In the genomic region with DNA sequence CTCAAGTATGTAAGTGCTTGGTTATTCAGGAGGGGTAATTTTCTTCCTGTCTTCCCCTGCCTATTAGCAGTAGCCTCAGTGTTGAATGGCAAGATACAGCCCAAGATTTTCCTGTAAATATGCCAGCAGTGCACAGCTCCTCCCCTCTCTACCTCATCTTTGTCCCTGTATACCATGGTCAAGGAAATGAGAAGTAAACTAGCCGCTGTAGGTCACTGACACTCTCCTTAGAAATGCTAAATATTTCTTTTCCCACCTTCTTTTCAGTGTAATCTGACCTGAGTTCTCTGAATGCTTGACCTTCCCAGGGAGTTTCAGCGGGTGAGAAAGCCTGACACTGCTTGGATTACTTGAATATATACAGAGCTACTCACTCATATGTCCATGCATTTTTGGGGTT, we compare ENCODE assay signal across 1 cellular context.
TF ChIP-seq lines count a peak whose summit lies in the region.

No MANE protein-coding gene starts in this region.

TF ChIP-seq in GM12878, 131 proteins besides CTCF, POLR2A, EP300 and RAD21 (continued from another document):
- TF ChIP-seq, protein P1, sequence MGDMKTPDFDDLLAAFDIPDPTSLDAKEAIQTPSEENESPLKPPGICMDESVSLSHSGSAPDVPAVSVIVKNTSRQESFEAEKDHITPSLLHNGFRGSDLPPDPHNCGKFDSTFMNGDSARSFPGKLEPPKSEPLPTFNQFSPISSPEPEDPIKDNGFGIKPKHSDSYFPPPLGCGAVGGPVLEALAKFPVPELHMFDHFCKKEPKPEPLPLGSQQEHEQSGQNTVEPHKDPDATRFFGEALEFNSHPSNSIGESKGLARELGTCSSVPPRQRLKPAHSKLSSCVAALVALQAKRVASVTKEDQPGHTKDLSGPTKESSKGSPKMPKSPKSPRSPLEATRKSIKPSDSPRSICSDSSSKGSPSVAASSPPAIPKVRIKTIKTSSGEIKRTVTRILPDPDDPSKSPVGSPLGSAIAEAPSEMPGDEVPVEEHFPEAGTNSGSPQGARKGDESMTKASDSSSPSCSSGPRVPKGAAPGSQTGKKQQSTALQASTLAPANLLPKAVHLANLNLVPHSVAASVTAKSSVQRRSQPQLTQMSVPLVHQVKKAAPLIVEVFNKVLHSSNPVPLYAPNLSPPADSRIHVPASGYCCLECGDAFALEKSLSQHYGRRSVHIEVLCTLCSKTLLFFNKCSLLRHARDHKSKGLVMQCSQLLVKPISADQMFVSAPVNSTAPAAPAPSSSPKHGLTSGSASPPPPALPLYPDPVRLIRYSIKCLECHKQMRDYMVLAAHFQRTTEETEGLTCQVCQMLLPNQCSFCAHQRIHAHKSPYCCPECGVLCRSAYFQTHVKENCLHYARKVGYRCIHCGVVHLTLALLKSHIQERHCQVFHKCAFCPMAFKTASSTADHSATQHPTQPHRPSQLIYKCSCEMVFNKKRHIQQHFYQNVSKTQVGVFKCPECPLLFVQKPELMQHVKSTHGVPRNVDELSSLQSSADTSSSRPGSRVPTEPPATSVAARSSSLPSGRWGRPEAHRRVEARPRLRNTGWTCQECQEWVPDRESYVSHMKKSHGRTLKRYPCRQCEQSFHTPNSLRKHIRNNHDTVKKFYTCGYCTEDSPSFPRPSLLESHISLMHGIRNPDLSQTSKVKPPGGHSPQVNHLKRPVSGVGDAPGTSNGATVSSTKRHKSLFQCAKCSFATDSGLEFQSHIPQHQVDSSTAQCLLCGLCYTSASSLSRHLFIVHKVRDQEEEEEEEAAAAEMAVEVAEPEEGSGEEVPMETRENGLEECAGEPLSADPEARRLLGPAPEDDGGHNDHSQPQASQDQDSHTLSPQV (IDR thresholded peaks at IDR 0.05): no peak
